1 cellular context compared by ENCODE assay signal in the genomic region with DNA sequence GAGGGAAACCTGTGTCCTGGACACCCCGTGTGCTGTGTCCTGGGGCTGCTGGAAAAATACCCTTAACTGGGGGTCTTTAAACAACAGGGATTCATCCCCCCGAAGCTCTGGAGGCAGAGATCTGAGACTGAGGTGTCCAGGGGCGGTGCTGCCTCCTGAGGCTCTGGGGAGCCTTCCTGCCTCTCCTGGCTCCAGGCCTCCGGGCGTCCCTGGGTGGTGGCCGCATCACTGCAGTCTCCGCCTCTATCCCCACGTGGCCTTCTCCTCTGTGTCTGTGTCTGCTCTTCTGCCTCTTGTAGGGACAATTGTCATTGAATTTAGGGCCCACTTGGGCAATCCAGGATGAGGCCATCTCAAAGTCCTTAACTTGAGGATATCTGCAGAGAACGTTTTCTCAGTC.
TF ChIP-seq lines count a peak whose summit lies in the region.

No MANE protein-coding gene starts in this region.

TF ChIP-seq in WTC11, 78 proteins besides CTCF, POLR2A, EP300 and RAD21 (continued from another document):
- TF ChIP-seq SP1 (CRISPR knock-in tag; conservative IDR thresholded peaks at IDR 0.05): no peak
- TF ChIP-seq, protein P1, sequence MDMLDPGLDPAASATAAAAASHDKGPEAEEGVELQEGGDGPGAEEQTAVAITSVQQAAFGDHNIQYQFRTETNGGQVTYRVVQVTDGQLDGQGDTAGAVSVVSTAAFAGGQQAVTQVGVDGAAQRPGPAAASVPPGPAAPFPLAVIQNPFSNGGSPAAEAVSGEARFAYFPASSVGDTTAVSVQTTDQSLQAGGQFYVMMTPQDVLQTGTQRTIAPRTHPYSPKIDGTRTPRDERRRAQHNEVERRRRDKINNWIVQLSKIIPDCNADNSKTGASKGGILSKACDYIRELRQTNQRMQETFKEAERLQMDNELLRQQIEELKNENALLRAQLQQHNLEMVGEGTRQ (CRISPR knock-in tag; IDR thresholded peaks at IDR 0.05): no peak
- TF ChIP-seq ZNF423 (CRISPR knock-in tag; IDR thresholded peaks at IDR 0.05): no peak
